23 cellular contexts compared by ENCODE assay signal in the genomic region with DNA sequence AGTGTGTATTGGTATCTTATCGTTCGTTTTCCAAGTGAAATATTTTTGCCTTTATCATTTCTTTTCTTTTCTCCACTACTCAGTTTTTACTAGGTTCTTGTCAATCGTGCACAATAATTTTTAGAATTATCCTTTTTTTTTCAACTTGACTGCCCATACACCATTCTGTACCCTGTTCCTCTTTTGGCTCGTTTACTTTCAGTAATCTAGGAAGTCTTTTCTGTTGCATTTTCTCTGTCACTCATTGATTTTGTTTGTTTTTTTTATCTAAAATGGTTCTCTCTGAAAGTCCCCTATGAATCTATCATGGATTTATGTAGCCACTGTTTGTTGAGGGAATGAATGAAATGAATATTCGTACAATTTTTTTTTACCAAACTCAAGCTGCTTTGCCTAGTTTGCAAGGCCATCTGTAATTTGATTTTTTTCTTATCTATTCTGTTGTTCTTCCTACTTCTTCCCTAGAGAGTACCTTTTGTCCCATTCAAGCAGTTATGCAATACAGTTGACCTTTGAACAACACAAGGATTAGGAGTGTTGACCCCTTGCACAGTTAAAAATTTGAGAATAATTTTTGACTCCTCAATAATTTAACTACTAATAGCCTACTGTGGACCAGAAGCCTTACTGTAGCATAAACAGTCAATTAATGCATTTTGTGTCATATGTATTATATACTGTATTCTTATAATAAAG.
DNase-seq lines count a peak whose midpoint lies in the region; ATAC-seq and TF ChIP-seq lines count a peak whose summit lies in the region.
"Had no signal": no experiment of that assay in that cellular context is flagged by ENCODE, and none has a peak within 500 bp of the region (broad histone marks: within the 10 kb centered on the region; RNA-seq: fewer than 3 reads in every experiment).

No MANE protein-coding gene starts in this region.

- no peaks in the 10 kb centered on the region for H3K79me2 ChIP-seq in OCI-LY3 (ENCODE audit: low read length)

- H3K4me2 ChIP-seq in OCI-LY3 (ENCODE audit: low read length) = peak overlapping the region; percentile 4; the same call in 1 of the 2 replicates
- H3K4me2 ChIP-seq: A549, BLaER1, SK-N-SH had no signal

- H3K27me3 ChIP-seq in OCI-LY3 (ENCODE audit: low read depth, low read length) (no peaks in the 10 kb centered on the region), right lobe of liver (no peaks in the 10 kb centered on the region)
- H3K27me3 ChIP-seq: BLaER1, MG63 had no signal

- H3K27ac ChIP-seq in OCI-LY3 (ENCODE audit: low read length) (peak overlapping the region; percentile 5; the same call in 1 of the 2 replicates), right lobe of liver (no peak overlapping the region)
- H3K27ac ChIP-seq: A549, BLaER1, HL-60 had no signal

- intact Hi-C loops in right lobe of liver (cut with DNase I) = no loop called here

- peaks cover 12% of the 10 kb centered on the region for H3K4me1 ChIP-seq in OCI-LY3 (ENCODE audit: low read length)
- H3K4me1 ChIP-seq in right lobe of liver = no peaks in the 10 kb centered on the region
- H3K4me1 ChIP-seq: A549, BLaER1 had no signal

- no peak for DNase-seq in right lobe of liver
- DNase-seq in DMS53 treated with DMSO at 0.1 percent for 48 hours (lab: John Stamatoyannopoulos, UW; ENCODE audit: unreplicated experiment) = no peak
- DNase-seq in GOT3 (lab: John Stamatoyannopoulos, UW) = no peak
- no peak for DNase-seq in GM20000 (ENCODE audit: low spot score)
- DNase-seq: CD8-positive, alpha-beta T cell; DMS79; IMR-90; Kasumi-1; MG63; NCI-H187; NCI-H2107; NCI-H510A; NCI-H82; PC-3; RPMI8226; SHP77 treated with DMSO at 0.1 percent for 48 hours; SK-N-SH had no signal

- H3K9me3 ChIP-seq in OCI-LY3 (ENCODE audit: insufficient read depth, low read length) (peaks cover 12% of the 10 kb centered on the region; the same call in 1 of the 2 replicates), right lobe of liver (no peaks in the 10 kb centered on the region)
- H3K9me3 ChIP-seq: A549, BLaER1, MG63, SK-N-SH had no signal

- TF ChIP-seq POLR2A in GM18505 (IDR thresholded peaks at IDR 0.05; ENCODE audit: borderline replicate concordance, extremely low read depth, insufficient read depth, insufficient read length) (no peak), right lobe of liver (IDR thresholded peaks at IDR 0.05) (no peak)

- no peaks in the 10 kb centered on the region for H4K20me1 ChIP-seq in OCI-LY3 (ENCODE audit: insufficient read depth, low read length)
- H4K20me1 ChIP-seq: BLaER1 had no signal

- no peak overlapping the region for H3K9ac ChIP-seq in OCI-LY3 (ENCODE audit: low read length)
- H3K9ac ChIP-seq: BLaER1, SK-N-SH had no signal

- H3K4me3 ChIP-seq in OCI-LY3 (ENCODE audit: low read length) (no peak overlapping the region), right lobe of liver (no peak overlapping the region)
- H3K4me3 ChIP-seq: A549, BLaER1, MG63 had no signal

- TF ChIP-seq CTCF in OCI-LY3 (IDR thresholded peaks at IDR 0.05; ENCODE audit: low read depth, low read length) (no peak), right lobe of liver (IDR thresholded peaks at IDR 0.05) (no peak), GM20000 (IDR thresholded peaks at IDR 0.05; ENCODE audit: extremely low read depth, missing control alignments) (no peak)

- 63% methylated on average over 5 of the region's 5 CpGs for WGBS in right lobe of liver (ENCODE audit: insufficient coverage, low coverage, low lambda C conversion rate, missing lambda C conversion rate)

- ATAC-seq in GM18505 (IDR thresholded peaks at IDR 0.05; ENCODE audit: unreplicated experiment) (peak; percentile 56), GM19468 (IDR thresholded peaks at IDR 0.05; ENCODE audit: extremely low read depth, unreplicated experiment) (peak; percentile 63), right lobe of liver (peak; percentile 35 to 52 (median 48))
- ATAC-seq: A549; CD8-positive, alpha-beta T cell; PC-3 had no signal

- H3K36me3 ChIP-seq in OCI-LY3 (replicated peaks; ENCODE audit: low read depth, low read length) (peaks cover 27% of the 10 kb centered on the region), right lobe of liver (no peaks in the 10 kb centered on the region)
- H3K36me3 ChIP-seq: BLaER1, MG63 had no signal

- no peak overlapping the region for H2AFZ ChIP-seq in OCI-LY3 (ENCODE audit: low read depth, low read length)
